In genomic region chr14:24431569-24432258, GRCh38 we compare ENCODE assay signal across 8 cellular contexts. TPM values are rescaled to one million over a fixed set of nuclear protein-coding genes. Genes with fewer than 3 reads are reported as not detected.
DNase-seq lines count a peak whose midpoint lies in the region; ATAC-seq and TF ChIP-seq lines count a peak whose summit lies in the region.

No MANE protein-coding gene starts in this region.

- peak; percentile 48 for ATAC-seq in GM21737 (IDR thresholded peaks at IDR 0.05; ENCODE audit: unreplicated experiment)
- ATAC-seq in activated T-cell treated with anti-CD3 and anti-CD28 coated beads, Interleukin-2, amount 50 U/mL, for 72 hours (replicated peaks in 1 of 2): peak; percentile 57 to 61
- peak; percentile 75 to 79 for ATAC-seq in natural killer cell treated with Interleukin-12 subunit alpha and Interleukin-12 subunit beta and Interleukin-15 and Interleukin-18, amount 100 ng/mL, for 72 hours

- no peaks in the 10 kb centered on the region for H3K27me3 Mint-ChIP-seq in activated T-cell treated with anti-CD3 and anti-CD28 coated beads, Interleukin-2, amount 50 U/mL, for 72 hours (ENCODE audit: low read depth)
- H3K27me3 Mint-ChIP-seq in natural killer cell treated with Interleukin-12 subunit alpha and Interleukin-12 subunit beta and Interleukin-15 and Interleukin-18, amount 100 ng/mL, for 72 hours: no peaks in the 10 kb centered on the region

- no peaks in the 10 kb centered on the region for H3K27me3 ChIP-seq in DOHH2 (ENCODE audit: control insufficient read depth, low read length)
- H3K27me3 ChIP-seq in Peyer's patch: no peaks in the 10 kb centered on the region

- H4K20me1 ChIP-seq in DOHH2 (ENCODE audit: control insufficient read depth, insufficient read depth, low read depth, low read length): peaks cover 6% of the 10 kb centered on the region; the same call in 1 of the 2 replicates

- DNase-seq in KG1 (lab: John Stamatoyannopoulos, UW) (peak; percentile 88), Peyer's patch (peak; percentile 91 to 95 (median 93)), fibroblast of gingiva (ENCODE audit: low read depth) (peak; percentile 95)
- DNase-seq in activated T-cell treated with anti-CD3 and anti-CD28 coated beads, Interleukin-2, amount 50 U/mL, for 72 hours: peak; percentile 92 to 93
- DNase-seq in natural killer cell treated with Interleukin-12 subunit alpha and Interleukin-12 subunit beta and Interleukin-15 and Interleukin-18, amount 100 ng/mL, for 72 hours (ENCODE audit: low spot score): peak; percentile 92
- peak; percentile 69 to 89 (median 84) for DNase-seq in stimulated activated naive CD4-positive, alpha-beta T cell (lab: John Stamatoyannopoulos, UW)

- H3K36me3 Mint-ChIP-seq in activated T-cell treated with anti-CD3 and anti-CD28 coated beads, Interleukin-2, amount 50 U/mL, for 72 hours (ENCODE audit: insufficient read depth in 2 of 2): peaks cover 10 to 24% of the 10 kb centered on the region in 2 donors
- H3K36me3 Mint-ChIP-seq in natural killer cell treated with Interleukin-12 subunit alpha and Interleukin-12 subunit beta and Interleukin-15 and Interleukin-18, amount 100 ng/mL, for 72 hours: peaks cover 8% of the 10 kb centered on the region

- H3F3A ChIP-seq in DOHH2 (ENCODE audit: control insufficient read depth, insufficient read depth): no peaks in the 10 kb centered on the region

- no peaks in the 10 kb centered on the region for H3K9me3 ChIP-seq in DOHH2 (ENCODE audit: control insufficient read depth, insufficient read depth, low read length)
- H3K9me3 ChIP-seq in Peyer's patch: no peaks in the 10 kb centered on the region

- H3K27ac Mint-ChIP-seq in activated T-cell treated with anti-CD3 and anti-CD28 coated beads, Interleukin-2, amount 50 U/mL, for 72 hours: peak overlapping the region; percentile 86
- H3K27ac Mint-ChIP-seq in natural killer cell treated with Interleukin-12 subunit alpha and Interleukin-12 subunit beta and Interleukin-15 and Interleukin-18, amount 100 ng/mL, for 72 hours: peak overlapping the region; percentile 90 to 92

- H3K79me2 ChIP-seq in DOHH2 (ENCODE audit: control insufficient read depth, low read length): peaks cover 29% of the 10 kb centered on the region

- H3K27ac ChIP-seq in DOHH2 (ENCODE audit: low read depth, low read length): peak overlapping the region; percentile 64
- peak overlapping the region; percentile 96 to 99 (median 98) for H3K27ac ChIP-seq in Peyer's patch

- H3K9me2 ChIP-seq in DOHH2 (replicated peaks; ENCODE audit: control insufficient read depth, low read length): no peaks in the 10 kb centered on the region

- peak overlapping the region; percentile 94 for H3K4me2 ChIP-seq in DOHH2 (ENCODE audit: low read length)

- TF ChIP-seq POLR2A in Peyer's patch (IDR thresholded peaks at IDR 0.05): peak in 1 of 2 donors; percentile 12

- peaks cover 40% of the 10 kb centered on the region for H3K4me1 ChIP-seq in DOHH2 (ENCODE audit: control insufficient read depth, low read length)
- peaks cover 8 to 57% (median 14%) of the 10 kb centered on the region in 4 donors for H3K4me1 ChIP-seq in Peyer's patch

- H3K4me3 Mint-ChIP-seq in activated T-cell treated with anti-CD3 and anti-CD28 coated beads, Interleukin-2, amount 50 U/mL, for 72 hours: peak overlapping the region; percentile 90 to 93
- peak overlapping the region; percentile 88 for H3K4me3 Mint-ChIP-seq in natural killer cell treated with Interleukin-12 subunit alpha and Interleukin-12 subunit beta and Interleukin-15 and Interleukin-18, amount 100 ng/mL, for 72 hours

- peak; percentile 98 for TF ChIP-seq CTCF in DOHH2 (IDR thresholded peaks at IDR 0.05; ENCODE audit: low read depth, low read length, poor library complexity, severe bottlenecking)
- TF ChIP-seq CTCF in Peyer's patch (IDR thresholded peaks at IDR 0.05): peak; percentile 86 to 98 (median 94)

- peak overlapping the region; percentile 94 for H3K4me3 ChIP-seq in DOHH2 (ENCODE audit: low read length)
- H3K4me3 ChIP-seq in Peyer's patch: peak overlapping the region in 3 of 4 donors; percentile 81 to 96 (median 88)

- peaks cover 50% of the 10 kb centered on the region for H3K4me1 Mint-ChIP-seq in activated T-cell treated with anti-CD3 and anti-CD28 coated beads, Interleukin-2, amount 50 U/mL, for 72 hours (ENCODE audit: low read depth)
- H3K4me1 Mint-ChIP-seq in natural killer cell treated with Interleukin-12 subunit alpha and Interleukin-12 subunit beta and Interleukin-15 and Interleukin-18, amount 100 ng/mL, for 72 hours (ENCODE audit: low read depth in 2 of 2): peaks cover 27 to 40% of the 10 kb centered on the region in 2 donors

- no peaks in the 10 kb centered on the region for H3K9me3 Mint-ChIP-seq in activated T-cell treated with anti-CD3 and anti-CD28 coated beads, Interleukin-2, amount 50 U/mL, for 72 hours
- no peaks in the 10 kb centered on the region for H3K9me3 Mint-ChIP-seq in natural killer cell treated with Interleukin-12 subunit alpha and Interleukin-12 subunit beta and Interleukin-15 and Interleukin-18, amount 100 ng/mL, for 72 hours

- peaks cover 42% of the 10 kb centered on the region for H3K36me3 ChIP-seq in DOHH2 (ENCODE audit: control insufficient read depth, low read length)
- H3K36me3 ChIP-seq in Peyer's patch: peaks cover 0 to 43% (median 0%) of the 10 kb centered on the region in 3 donors

RNA-seq across cellular contexts. Expression of gene KHNYN, which starts 2.0 kb away (rescaled TPM):
- total RNA-seq in Peyer's patch: 100 to 1,000 TPM in 2 of 4 donors, 10 to 100 TPM in 2; 80.9 to 129 (median 113) TPM
- 100 to 1,000 TPM; 114 to 126 TPM for total RNA-seq in activated T-cell treated with anti-CD3 and anti-CD28 coated beads, Interleukin-2, amount 50 U/mL, for 72 hours
- total RNA-seq in natural killer cell treated with Interleukin-12 subunit alpha and Interleukin-12 subunit beta and Interleukin-15 and Interleukin-18, amount 100 ng/mL, for 72 hours: 10 to 100 TPM; 61.7 to 65.3 TPM

RNA-seq across cellular contexts. Expression of gene CBLN3, which starts 2.2 kb away (rescaled TPM):
- total RNA-seq in Peyer's patch: 1 to 10 TPM in 1 of 4 donors, under 1 TPM in 1, not detected in 2; 0.94 to 4.3 TPM
- total RNA-seq in activated T-cell treated with anti-CD3 and anti-CD28 coated beads, Interleukin-2, amount 50 U/mL, for 72 hours: 10 to 100 TPM; 15.7 to 30.7 TPM
- 10 to 100 TPM in 1 of 2 donors, 1 to 10 TPM in 1; 5.3 to 10.9 TPM for total RNA-seq in natural killer cell treated with Interleukin-12 subunit alpha and Interleukin-12 subunit beta and Interleukin-15 and Interleukin-18, amount 100 ng/mL, for 72 hours

RNA-seq across cellular contexts. Expression of gene SDR39U1, which starts 10.9 kb away (rescaled TPM):
- 10 to 100 TPM; 25.7 to 98.2 (median 48.9) TPM for total RNA-seq in Peyer's patch
- total RNA-seq in activated T-cell treated with anti-CD3 and anti-CD28 coated beads, Interleukin-2, amount 50 U/mL, for 72 hours: 10 to 100 TPM; 38.5 to 44.8 TPM
- total RNA-seq in natural killer cell treated with Interleukin-12 subunit alpha and Interleukin-12 subunit beta and Interleukin-15 and Interleukin-18, amount 100 ng/mL, for 72 hours: 10 to 100 TPM; 33.2 to 50.7 TPM

RNA-seq across cellular contexts. Expression of gene NYNRIN, which starts 32.9 kb away (rescaled TPM):
- 10 to 100 TPM in 2 of 4 donors, 1 to 10 TPM in 2; 3.2 to 15.5 (median 10.3) TPM for total RNA-seq in Peyer's patch
- total RNA-seq in activated T-cell treated with anti-CD3 and anti-CD28 coated beads, Interleukin-2, amount 50 U/mL, for 72 hours: under 1 TPM; 0.09 to 0.14 TPM
- under 1 TPM in 1 of 2 donors, not detected in 1; 0.11 TPM for total RNA-seq in natural killer cell treated with Interleukin-12 subunit alpha and Interleukin-12 subunit beta and Interleukin-15 and Interleukin-18, amount 100 ng/mL, for 72 hours

Comparison
In these comparisons a context has a peak if more than half of its experiments do, and no peak if none do; other contexts are left out.
1. Peak in every context shown above with its lines: DNase-seq, ATAC-seq, H3K4me3 ChIP-seq and H3K27ac ChIP-seq.